8 cellular contexts compared by ENCODE assay signal in the genomic region with DNA sequence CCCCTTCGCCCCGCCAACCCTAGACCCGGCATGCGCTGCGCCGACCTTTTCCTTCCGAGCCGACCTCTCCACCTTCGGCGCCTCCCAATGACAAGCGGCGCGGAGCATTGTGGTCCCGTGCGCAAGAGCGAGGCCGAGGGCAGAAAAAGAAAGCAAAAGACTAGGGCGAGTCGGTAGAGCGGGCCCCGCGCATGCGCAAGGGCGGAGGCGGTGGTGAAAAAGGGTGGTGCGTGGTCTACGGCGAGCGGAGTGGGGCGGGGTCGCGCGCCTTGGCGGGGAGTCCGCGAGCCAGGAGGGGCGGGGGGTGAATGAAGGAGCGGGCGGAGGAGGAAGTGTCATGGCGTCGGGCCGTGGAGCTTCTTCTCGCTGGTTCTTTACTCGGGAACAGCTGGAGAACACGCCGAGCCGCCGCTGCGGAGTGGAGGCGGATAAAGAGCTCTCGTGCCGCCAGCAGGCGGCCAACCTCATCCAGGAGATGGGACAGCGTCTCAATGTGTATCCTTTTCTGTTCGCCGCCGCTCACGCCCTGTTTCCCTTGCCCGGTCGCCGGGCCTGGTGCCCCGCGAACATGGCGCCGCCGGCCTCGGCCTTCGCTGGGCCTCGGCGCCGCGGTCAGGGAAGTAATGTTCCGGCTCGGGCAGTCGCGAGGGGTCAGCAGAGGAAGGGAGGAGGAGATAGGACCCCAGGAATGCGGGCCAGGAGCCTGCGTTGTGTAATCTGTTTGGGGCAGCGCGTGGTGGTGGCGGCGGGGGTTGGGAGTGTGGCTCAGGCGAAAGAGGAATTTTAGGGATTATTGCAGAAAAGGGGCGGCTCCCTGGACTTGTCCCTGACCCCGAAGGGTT. TPM values are rescaled to one million over a fixed set of nuclear protein-coding genes. Genes with fewer than 3 reads are reported as not detected.
DNase-seq lines count a peak whose midpoint lies in the region; ATAC-seq and TF ChIP-seq lines count a peak whose summit lies in the region.

A gene (plus strand): TSS at position 305 of the 842 bp plus-strand sequence. CDS start 33 bp downstream, at position 338.

- no peak for TF ChIP-seq CTCF in GM20000 (IDR thresholded peaks at IDR 0.05; ENCODE audit: extremely low read depth, missing control alignments)
- no peak for TF ChIP-seq CTCF in lung (IDR thresholded peaks at IDR 0.05; ENCODE audit: control extremely low read depth, extremely low read depth)

- CTCF ChIA-PET in CD8-positive, alpha-beta memory T cell (lab: Charles Lee), result no interaction called here
- CTCF ChIA-PET in activated CD8-positive, alpha-beta memory T cell treated with anti-CD3 and anti-CD28 coated beads for 36 hours (lab: Charles Lee), result interaction anchor here (0.9 to 1.0 kb wide), 2 partner anchors 23 to 466 kb away, joined by 3 read pairs; no protein-coding TSS in a partner anchor

- peak within 1 kb of the TSS; percentile 96 for H3K27ac ChIP-seq in CD8-positive, alpha-beta memory T cell (ENCODE audit: low read depth, low read length)
- H3K27ac ChIP-seq in lung (ENCODE audit: low read depth in 1 of 2, low read length in 1 of 2), result peak within 1 kb of the TSS; percentile 94 to 99

- H3K4me1 ChIP-seq in CD8-positive, alpha-beta memory T cell (ENCODE audit: insufficient read depth, low read length), result peaks cover 49% of the 10 kb centered on the region
- peaks cover 3 to 7% of the 10 kb centered on the region in 2 donors for H3K4me1 ChIP-seq in lung (ENCODE audit: control insufficient read depth in 2 of 2, insufficient read depth in 2 of 2, low read length in 2 of 2)

- peaks cover 50 to 67% (median 57%) of the 10 kb centered on the region in 3 donors for H3K4me1 Mint-ChIP-seq in CD8-positive, alpha-beta memory T cell

- no peaks in the 10 kb centered on the region for H3K9me3 ChIP-seq in CD8-positive, alpha-beta memory T cell (ENCODE audit: low read length)
- H3K9me3 ChIP-seq in lung (ENCODE audit: control insufficient read depth in 2 of 2, insufficient read depth in 1 of 2, low read length in 1 of 2), result no peaks in the 10 kb centered on the region

- WGBS in lung, 2 donors, result 0% methylated on average over 55 to 85 of the region's 85 CpGs

- POLR2A ChIA-PET in CD8-positive, alpha-beta memory T cell (lab: Charles Lee), result interaction anchor here (0.8 to 2.4 kb wide), 4 partner anchors 250 to 824 kb away, joined by 3 to 15 read pairs (median 4); a partner anchor contains a TSS
- POLR2A ChIA-PET in activated CD8-positive, alpha-beta memory T cell treated with anti-CD3 and anti-CD28 coated beads for 36 hours (lab: Charles Lee), result interaction anchor here (1.2 kb wide), 2 partner anchors 701 to 987 kb away, joined by 3 to 5 read pairs; no protein-coding TSS in a partner anchor

- peak within 1 kb of the TSS; percentile 91 for H3K4me3 ChIP-seq in CD8-positive, alpha-beta memory T cell (ENCODE audit: low read length)
- H3K4me3 ChIP-seq in lung, result peak within 1 kb of the TSS; percentile 93

- H3K36me3 ChIP-seq in CD8-positive, alpha-beta memory T cell (ENCODE audit: insufficient read depth, low read length), result peaks cover 4% of the 10 kb centered on the region
- no peaks in the 10 kb centered on the region for H3K36me3 ChIP-seq in lung (ENCODE audit: control insufficient read depth in 2 of 2, insufficient read depth in 2 of 2, low read length in 2 of 2)

- H3K27me3 ChIP-seq in CD8-positive, alpha-beta memory T cell (ENCODE audit: insufficient read depth, low read length, poor library complexity, severe bottlenecking), result no peaks in the 10 kb centered on the region
- no peaks in the 10 kb centered on the region for H3K27me3 ChIP-seq in lung (ENCODE audit: control insufficient read depth, insufficient read depth)

- peak; percentile 92 for ATAC-seq in lung (ENCODE audit: insufficient read depth, low FRiP score)

- peaks cover 4 to 6% of the 10 kb centered on the region in 2 donors for H3K27me3 Mint-ChIP-seq in CD8-positive, alpha-beta memory T cell

- peaks cover 0 to 34% (median 9%) of the 10 kb centered on the region in 3 donors for H3K36me3 Mint-ChIP-seq in CD8-positive, alpha-beta memory T cell

- peaks cover 0 to 5% (median 0%) of the 10 kb centered on the region in 5 donors for H3K9me3 Mint-ChIP-seq in CD8-positive, alpha-beta memory T cell

- DNase-seq in CD8-positive, alpha-beta memory T cell, result peak; percentile 99 to 100 (median 100)
- DNase-seq in GM20000 (ENCODE audit: low spot score) (peak; percentile 97), HT-29 (ENCODE audit: low spot score) (peak; percentile 99), NOMO-1 (lab: John Stamatoyannopoulos, UW; ENCODE audit: unreplicated experiment in 2 of 2) (peak; percentile 98 to 99), lung (ENCODE audit: low spot score) (peak; percentile 99)
- DNase-seq in effector CD8-positive, alpha-beta T cell (lab: John Stamatoyannopoulos, UW), result peak; percentile 99
- peak; percentile 99 to 100 (median 99) for DNase-seq in stimulated activated CD4-positive, alpha-beta T cell treated with anti-CD3 and anti-CD28 coated beads, TNF-alpha, amount 100 ng/mL, for 4 hours (ENCODE audit: low read depth in 3 of 3)

- peak within 1 kb of the TSS; percentile 89 to 99 (median 91) for H3K4me3 Mint-ChIP-seq in CD8-positive, alpha-beta memory T cell

- peak within 1 kb of the TSS; percentile 91 to 100 (median 98) for H3K27ac Mint-ChIP-seq in CD8-positive, alpha-beta memory T cell

RNA-seq across cellular contexts. Expression of the gene that starts here (rescaled TPM):
- 10 to 100 TPM; 35.1 to 36.8 TPM for total RNA-seq in CD8-positive, alpha-beta memory T cell
- polyA plus RNA-seq in CD8-positive, alpha-beta memory T cell, result 15.5 TPM
- total RNA-seq in HT-29 (2014; rRNA removed; shearing (Covaris generic)), result 11.8 and 15.1 TPM in 2 replicates
- 10 to 100 TPM; 28.9 to 31.8 TPM for total RNA-seq in activated CD8-positive, alpha-beta memory T cell treated with anti-CD3 and anti-CD28 coated beads for 36 hours
- total RNA-seq in lung, result 10 to 100 TPM; 33.3 to 83.9 TPM
- polyA plus RNA-seq in lung, result 10 to 100 TPM; 10.9 to 16.3 TPM

Comparison
In these comparisons a context has a peak if more than half of its experiments do, and no peak if none do; other contexts are left out.
1. Peak in every context shown above with its lines: DNase-seq, ATAC-seq, H3K4me3 ChIP-seq and H3K27ac ChIP-seq.